In the genomic region with DNA sequence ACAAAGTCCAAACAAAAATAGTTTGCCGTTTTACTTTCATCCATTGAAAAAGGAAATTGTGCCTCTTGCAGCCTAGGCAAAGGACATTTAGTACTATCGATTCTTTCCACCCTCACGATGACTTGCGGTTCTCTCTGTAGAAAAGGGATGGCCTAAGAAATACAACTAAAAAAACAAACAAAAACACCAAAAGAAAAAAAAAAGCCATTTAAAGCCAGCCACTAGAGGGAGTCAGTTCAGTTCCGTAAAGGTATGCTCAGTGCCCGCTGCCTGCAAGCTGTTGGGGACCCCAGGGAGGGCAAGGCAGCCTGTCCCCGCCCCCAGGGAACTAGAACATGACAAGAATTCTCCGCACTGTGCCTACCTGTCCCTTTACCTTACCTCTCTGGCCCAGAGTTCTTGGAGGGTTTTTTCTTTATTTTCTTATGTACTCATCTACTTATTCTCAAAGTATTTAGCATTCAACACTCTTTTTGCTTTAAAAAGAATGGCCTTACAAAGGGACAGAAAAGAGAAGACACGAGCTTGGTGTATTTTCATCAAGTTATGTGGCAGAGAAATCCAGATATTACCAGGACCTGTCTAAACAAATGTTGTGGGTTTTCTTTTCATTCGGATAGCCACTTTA, we compare ENCODE assay signal across 8 cellular contexts. TPM values are rescaled to one million over a fixed set of nuclear protein-coding genes. Genes with fewer than 3 reads are reported as not detected.
DNase-seq lines count a peak whose midpoint lies in the region; ATAC-seq and TF ChIP-seq lines count a peak whose summit lies in the region.

No MANE protein-coding gene starts in this region.

- ATAC-seq in activated CD8-positive, alpha-beta T cell treated with anti-CD3 and anti-CD28 coated beads, Interleukin-2, amount 10 ng/mL, durations not matched to agents 7 days and 5 days = peak; percentile 55
- no peak for ATAC-seq in HG03378 (IDR thresholded peaks at IDR 0.05; ENCODE audit: unreplicated experiment)

- DNase-seq in GM19240 (ENCODE audit: insufficient read length, low spot score) (peak; percentile 60), NCI-H2171 (lab: John Stamatoyannopoulos, UW) (peak; percentile 77), fibroblast of mammary gland (ENCODE audit: low read depth) (peak; percentile 69), osteocyte (ENCODE audit: extremely low spot score, unreplicated experiment) (peak; percentile 69), T-helper 9 cell (no peak)
- peak; percentile 42 for DNase-seq in activated CD8-positive, alpha-beta T cell treated with anti-CD3 and anti-CD28 coated beads, Interleukin-2, amount 10 ng/mL, durations not matched to agents 7 days and 5 days

- no peaks in the 10 kb centered on the region for H3K9me3 Mint-ChIP-seq in activated CD8-positive, alpha-beta T cell treated with anti-CD3 and anti-CD28 coated beads, Interleukin-2, amount 10 ng/mL, durations not matched to agents 7 days and 5 days (ENCODE audit: insufficient read depth)
- H3K9me3 Mint-ChIP-seq in osteocyte (ENCODE audit: unreplicated experiment) = no peaks in the 10 kb centered on the region

- H3K4me1 Mint-ChIP-seq in activated CD8-positive, alpha-beta T cell treated with anti-CD3 and anti-CD28 coated beads, Interleukin-2, amount 10 ng/mL, durations not matched to agents 7 days and 5 days (ENCODE audit: low read depth) = peaks cover 5% of the 10 kb centered on the region
- H3K4me1 Mint-ChIP-seq in osteocyte (ENCODE audit: unreplicated experiment) = peaks cover 12% of the 10 kb centered on the region

- no peak overlapping the region for H3K27ac ChIP-seq in C4-2B

- TF ChIP-seq CTCF in C4-2B (conservative IDR thresholded peaks at IDR 0.05) (peak; percentile 92), fibroblast of mammary gland (conservative IDR thresholded peaks at IDR 0.05; ENCODE audit: control insufficient read depth, insufficient read depth, low read depth, low read length) (peak; percentile 81), osteocyte (IDR thresholded peaks at IDR 0.05) (peak; percentile 79)

- CTCF ChIA-PET in activated CD8-positive, alpha-beta T cell treated with anti-CD3 and anti-CD28 coated beads, Interleukin-2, amount 10 ng/mL, durations not matched to agents 7 days and 5 days (lab: Charles Lee) = interaction anchor here (0.6 to 4.0 kb wide), 18 partner anchors 10 to 899 kb away, joined by 3 to 16 read pairs (median 4); no protein-coding TSS in a partner anchor

- H3K27ac Mint-ChIP-seq in activated CD8-positive, alpha-beta T cell treated with anti-CD3 and anti-CD28 coated beads, Interleukin-2, amount 10 ng/mL, durations not matched to agents 7 days and 5 days = no peak overlapping the region
- peak overlapping the region; percentile 39 for H3K27ac Mint-ChIP-seq in osteocyte (ENCODE audit: unreplicated experiment)

- H3K36me3 Mint-ChIP-seq in activated CD8-positive, alpha-beta T cell treated with anti-CD3 and anti-CD28 coated beads, Interleukin-2, amount 10 ng/mL, durations not matched to agents 7 days and 5 days (ENCODE audit: low read depth) = no peaks in the 10 kb centered on the region
- no peaks in the 10 kb centered on the region for H3K36me3 Mint-ChIP-seq in osteocyte (ENCODE audit: unreplicated experiment)

- POLR2A ChIA-PET in activated CD8-positive, alpha-beta T cell treated with anti-CD3 and anti-CD28 coated beads, Interleukin-2, amount 10 ng/mL, durations not matched to agents 7 days and 5 days (lab: Charles Lee) = no interaction called here

- no peak overlapping the region for H3K4me3 Mint-ChIP-seq in activated CD8-positive, alpha-beta T cell treated with anti-CD3 and anti-CD28 coated beads, Interleukin-2, amount 10 ng/mL, durations not matched to agents 7 days and 5 days
- H3K4me3 Mint-ChIP-seq in osteocyte (ENCODE audit: unreplicated experiment) = peak overlapping the region; percentile 11

- peaks cover 9% of the 10 kb centered on the region for H3K27me3 Mint-ChIP-seq in activated CD8-positive, alpha-beta T cell treated with anti-CD3 and anti-CD28 coated beads, Interleukin-2, amount 10 ng/mL, durations not matched to agents 7 days and 5 days (ENCODE audit: low read depth)
- peaks cover 7% of the 10 kb centered on the region for H3K27me3 Mint-ChIP-seq in osteocyte (ENCODE audit: unreplicated experiment)

- H3K4me3 ChIP-seq in fibroblast of mammary gland (ENCODE audit: control insufficient read depth, low read depth, low read length) = no peak overlapping the region

RNA-seq across cellular contexts. Expression of gene NR2E3, which starts 29.9 kb away (rescaled TPM):
- not detected for total RNA-seq in activated CD8-positive, alpha-beta T cell treated with anti-CD3 and anti-CD28 coated beads, Interleukin-2, amount 10 ng/mL, durations not matched to agents 7 days and 5 days
- not detected in 2 replicates for total RNA-seq in osteocyte
